In genomic region chr6:31737315-31738047, GRCh38 we compare ENCODE assay signal across 9 cellular contexts. TPM values are rescaled to one million over a fixed set of nuclear protein-coding genes. Genes with fewer than 3 reads are reported as not detected.
DNase-seq lines count a peak whose midpoint lies in the region; ATAC-seq and TF ChIP-seq lines count a peak whose summit lies in the region.
"Had no signal": no experiment of that assay in that cellular context is flagged by ENCODE, and none has a peak within 500 bp of the region (broad histone marks: within the 10 kb centered on the region; RNA-seq: fewer than 3 reads in every experiment).

No MANE protein-coding gene starts in this region.

- no peak for ATAC-seq in WTC11
- ATAC-seq in GM21423 (IDR thresholded peaks at IDR 0.05; ENCODE audit: unreplicated experiment), result no peak
- no peak for ATAC-seq in HG03442 (IDR thresholded peaks at IDR 0.05; ENCODE audit: unreplicated experiment)
- no peak for ATAC-seq in GM19467 (IDR thresholded peaks at IDR 0.05; ENCODE audit: unreplicated experiment)

- no TSS peak for BruUV-seq in Caco-2 (replicated peaks; lab: Mats Ljungman, UMichigan)

- H3F3A ChIP-seq in Loucy (ENCODE audit: low read depth), result peaks cover 12% of the 10 kb centered on the region

- H3K4me3 Mint-ChIP-seq in Caco-2 (ENCODE audit: unreplicated experiment) (peak overlapping the region; percentile 95), WTC11 (peak overlapping the region; percentile 93)

- H3K4me3 ChIP-seq in Caco-2 (ENCODE audit: low read depth, low read length) (peak overlapping the region; percentile 30), Loucy (ENCODE audit: low read length, poor library complexity, severe bottlenecking) (peak overlapping the region; percentile 100), iPS-18a (ENCODE audit: low read length) (peak overlapping the region; percentile 69), suprapubic skin (no peak overlapping the region)

- H3K27me3 ChIP-seq in Caco-2 (replicated peaks; ENCODE audit: control insufficient read depth, insufficient read depth, low read length) (no peaks in the 10 kb centered on the region), Loucy (ENCODE audit: insufficient read depth, low read length, poor library complexity, severe bottlenecking) (peaks cover 9% of the 10 kb centered on the region), iPS-18a (ENCODE audit: control insufficient read depth, insufficient read depth, low read length) (no peaks in the 10 kb centered on the region), suprapubic skin (no peaks in the 10 kb centered on the region)

- H3K9me3 Mint-ChIP-seq in Caco-2 (ENCODE audit: unreplicated experiment), result no peaks in the 10 kb centered on the region
- H3K9me3 Mint-ChIP-seq in WTC11, result no peaks in the 10 kb centered on the region

- H3K79me2 ChIP-seq in Loucy (ENCODE audit: insufficient read depth, low read length), result peaks cover 73% of the 10 kb centered on the region

- TF ChIP-seq EP300 in suprapubic skin (IDR thresholded peaks at IDR 0.05), result no peak

- H4K20me1 ChIP-seq in Loucy (ENCODE audit: insufficient read depth, low read length, poor library complexity, severe bottlenecking), result peaks cover 23% of the 10 kb centered on the region

- no peak overlapping the region for H2AFZ ChIP-seq in Loucy (ENCODE audit: low read length)

- H3K36me3 ChIP-seq in Caco-2 (ENCODE audit: control insufficient read depth, insufficient read depth, low read length), result 0 out of 2 replicates have a peak, but pooled peaks cover 2% of the 10 kb centered on the region
- peaks cover 16% of the 10 kb centered on the region for H3K36me3 ChIP-seq in Loucy (ENCODE audit: insufficient read depth, low read length)
- peaks cover 18% of the 10 kb centered on the region for H3K36me3 ChIP-seq in iPS-18a (ENCODE audit: control insufficient read depth, low read depth, low read length)
- H3K36me3 ChIP-seq in suprapubic skin, result peaks cover 22% of the 10 kb centered on the region

- H3K4me2 ChIP-seq in Loucy (ENCODE audit: low read depth, low read length, poor library complexity, severe bottlenecking), result peak overlapping the region; percentile 99

- POLR2A ChIA-PET in Caco-2 (lab: Charles Lee), result interaction anchor here (0.6 to 3.3 kb wide), 15 partner anchors 8 to 208 kb away, joined by 3 to 59 read pairs (median 5); partner anchors contain the start of genes APOM, BAG6, C6orf47 and CFB
- POLR2A ChIA-PET in WTC11 (lab: Charles Lee), result interaction anchor here (0.7 to 4.5 kb wide), 4 partner anchors 9 to 90 kb away, joined by 3 to 32 read pairs (median 4); partner anchors contain the start of genes DDAH2 and HSPA1B

- peaks cover 33% of the 10 kb centered on the region for H3K4me1 ChIP-seq in Caco-2
- H3K4me1 ChIP-seq in Loucy (ENCODE audit: insufficient read depth, low read length, poor library complexity, severe bottlenecking), result peaks cover 57% of the 10 kb centered on the region
- H3K4me1 ChIP-seq in iPS-18a (ENCODE audit: control insufficient read depth, low read depth, low read length), result peaks cover 34% of the 10 kb centered on the region
- H3K4me1 ChIP-seq in suprapubic skin, result peaks cover 69% of the 10 kb centered on the region

- H3K9me2 ChIP-seq in Loucy (replicated peaks; ENCODE audit: low read depth, low read length), result no peaks in the 10 kb centered on the region

- H3K27me3 Mint-ChIP-seq in Caco-2 (ENCODE audit: insufficient read depth, unreplicated experiment) (no peaks in the 10 kb centered on the region), WTC11 (ENCODE audit: low read depth) (no peaks in the 10 kb centered on the region; the same call in 1 of the 2 replicates)

- no peak for TF ChIP-seq CTCF in Caco-2 (IDR thresholded peaks at IDR 0.05; ENCODE audit: insufficient read depth in 1 of 2, low read depth in 1 of 2, low read length in 1 of 2, severe bottlenecking in 1 of 2, unreplicated experiment in 1 of 2)
- TF ChIP-seq CTCF in Loucy (conservative IDR thresholded peaks at IDR 0.05; ENCODE audit: low read length), result no peak
- TF ChIP-seq CTCF in WTC11 (IDR thresholded peaks at IDR 0.05), result no peak
- no peak for TF ChIP-seq CTCF in suprapubic skin (IDR thresholded peaks at IDR 0.05)

- H3K9ac ChIP-seq in Loucy (ENCODE audit: low read depth, low read length, poor library complexity, severe bottlenecking) (peak overlapping the region; percentile 100), iPS-18a (ENCODE audit: low read length) (peak overlapping the region; percentile 37)

- peak overlapping the region; percentile 98 for H3K27ac Mint-ChIP-seq in Caco-2 (ENCODE audit: unreplicated experiment)
- peak overlapping the region; percentile 61 for H3K27ac Mint-ChIP-seq in WTC11

- H3K27ac ChIP-seq in iPS-18a (ENCODE audit: low read length), result peak overlapping the region; percentile 44
- peak overlapping the region; percentile 89 for H3K27ac ChIP-seq in suprapubic skin

- no peak for TF ChIP-seq POLR2A in suprapubic skin (IDR thresholded peaks at IDR 0.05)

- peaks cover 31% of the 10 kb centered on the region for H3K4me1 Mint-ChIP-seq in Caco-2 (ENCODE audit: low read depth, unreplicated experiment)
- H3K4me1 Mint-ChIP-seq in WTC11, result peaks cover 41% of the 10 kb centered on the region

- H3K9me3 ChIP-seq in Caco-2, result no peaks in the 10 kb centered on the region
- H3K9me3 ChIP-seq in Loucy (ENCODE audit: insufficient read depth, low read depth, low read length), result no peaks in the 10 kb centered on the region
- H3K9me3 ChIP-seq in iPS-18a (ENCODE audit: control insufficient read depth, low read depth, low read length), result no peaks in the 10 kb centered on the region
- no peaks in the 10 kb centered on the region for H3K9me3 ChIP-seq in suprapubic skin

- CTCF ChIA-PET in Caco-2 (lab: Charles Lee) (interaction anchor here (0.6 to 3.8 kb wide), 7 partner anchors 8 to 69 kb away, joined by 3 to 32 read pairs (median 5); partner anchors contain the start of genes ABHD16A, DDAH2, LSM2 and LY6G5C), WTC11 (lab: Charles Lee) (interaction anchor here (0.7 to 7.1 kb wide), 19 partner anchors 8 to 215 kb away, joined by 3 to 62 read pairs (median 4); partner anchors contain the start of genes BAG6, C6orf47, DDAH2 and HSPA1A)

- H3K36me3 Mint-ChIP-seq in Caco-2 (ENCODE audit: insufficient read depth, unreplicated experiment) (peaks cover 77% of the 10 kb centered on the region), WTC11 (peaks cover 21% of the 10 kb centered on the region)

- 60% methylated on average over 7 of the region's 7 CpGs for WGBS in suprapubic skin

- peak; percentile 85 to 93 for DNase-seq in Caco-2
- no peak for DNase-seq in WTC11 (ENCODE audit: low spot score)
- DNase-seq in suprapubic skin (ENCODE audit: low spot score in 2 of 2), result no peak

- intact Hi-C loops in Caco-2 (cut with micrococcal nuclease; ENCODE audit: unreplicated experiment), result loop anchor here (1.0 to 5.0 kb wide), 6 partner anchors 7 to 190 kb away; partner anchors contain the start of genes ABHD16A, ATP6V1G2, CSNK2B and HSPA1B

TF ChIP-seq in WTC11, 78 proteins besides CTCF, POLR2A, EP300 and RAD21 (continues in another document):
- TF ChIP-seq IRF2 (CRISPR knock-in tag; IDR thresholded peaks at IDR 0.05; ENCODE audit: borderline replicate concordance, low read depth) (no peak), ZNF219 (CRISPR knock-in tag; IDR thresholded peaks at IDR 0.05; ENCODE audit: borderline replicate concordance) (no peak), ATF2 (CRISPR knock-in tag; IDR thresholded peaks at IDR 0.05; ENCODE audit: borderline replicate concordance, low read depth) (no peak)
- TF ChIP-seq, protein P1, sequence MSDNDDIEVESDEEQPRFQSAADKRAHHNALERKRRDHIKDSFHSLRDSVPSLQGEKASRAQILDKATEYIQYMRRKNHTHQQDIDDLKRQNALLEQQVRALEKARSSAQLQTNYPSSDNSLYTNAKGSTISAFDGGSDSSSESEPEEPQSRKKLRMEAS (CRISPR knock-in tag; IDR thresholded peaks at IDR 0.05), result no peak
- TF ChIP-seq, protein P2, sequence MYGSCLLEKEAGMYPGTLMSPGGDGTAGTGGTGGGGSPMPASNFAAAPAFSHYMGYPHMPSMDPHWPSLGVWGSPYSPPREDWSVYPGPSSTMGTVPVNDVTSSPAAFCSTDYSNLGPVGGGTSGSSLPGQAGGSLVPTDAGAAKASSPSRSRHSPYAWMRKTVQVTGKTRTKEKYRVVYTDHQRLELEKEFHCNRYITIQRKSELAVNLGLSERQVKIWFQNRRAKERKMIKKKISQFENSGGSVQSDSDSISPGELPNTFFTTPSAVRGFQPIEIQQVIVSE (CRISPR knock-in tag; IDR thresholded peaks at IDR 0.05; ENCODE audit: borderline replicate concordance), result no peak
- TF ChIP-seq, protein P3, sequence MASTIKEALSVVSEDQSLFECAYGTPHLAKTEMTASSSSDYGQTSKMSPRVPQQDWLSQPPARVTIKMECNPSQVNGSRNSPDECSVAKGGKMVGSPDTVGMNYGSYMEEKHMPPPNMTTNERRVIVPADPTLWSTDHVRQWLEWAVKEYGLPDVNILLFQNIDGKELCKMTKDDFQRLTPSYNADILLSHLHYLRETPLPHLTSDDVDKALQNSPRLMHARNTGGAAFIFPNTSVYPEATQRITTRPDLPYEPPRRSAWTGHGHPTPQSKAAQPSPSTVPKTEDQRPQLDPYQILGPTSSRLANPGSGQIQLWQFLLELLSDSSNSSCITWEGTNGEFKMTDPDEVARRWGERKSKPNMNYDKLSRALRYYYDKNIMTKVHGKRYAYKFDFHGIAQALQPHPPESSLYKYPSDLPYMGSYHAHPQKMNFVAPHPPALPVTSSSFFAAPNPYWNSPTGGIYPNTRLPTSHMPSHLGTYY (CRISPR knock-in tag; IDR thresholded peaks at IDR 0.05), result no peak

RNA-seq across cellular contexts. Expression of gene CLIC1, which starts 1.2 kb away (rescaled TPM):
- total RNA-seq in Caco-2 (2022) (374 and 420 TPM in 2 replicates), WTC11 (2021) (229 to 244 TPM (median 230 TPM) in 3 replicates), suprapubic skin (100 to 1,000 TPM; 239 to 420 (median 333) TPM)

RNA-seq across cellular contexts. Expression of gene MSH5, which starts 2.3 kb away (rescaled TPM):
- 49.6 and 51.0 TPM in 2 replicates for total RNA-seq in Caco-2 (2022)
- total RNA-seq in WTC11 (2021), result 43.1 to 62.3 TPM (median 56.1 TPM) in 3 replicates
- 10 to 100 TPM; 12.6 to 60.1 (median 17.2) TPM for total RNA-seq in suprapubic skin

RNA-seq across cellular contexts. Expression of gene DDAH2, which starts 8.4 kb away (rescaled TPM):
- total RNA-seq in Caco-2 (2022) (82.4 and 91.6 TPM in 2 replicates), WTC11 (2021) (62.2 to 67.3 TPM (median 65.8 TPM) in 3 replicates), suprapubic skin (10 to 100 TPM; 66.8 to 84.2 (median 68.3) TPM)

RNA-seq across cellular contexts. Expression of gene MPIG6B, which starts 14.3 kb away (rescaled TPM):
- total RNA-seq in Caco-2 (2022) (not detected in 2 replicates), WTC11 (2021) (0.09 to 0.11 TPM (median 0.11 TPM) in 3 replicates), suprapubic skin (1 to 10 TPM; 1.6 to 4.6 (median 4.5) TPM)
- total RNA-seq: LHCN-M2 had no signal

RNA-seq across cellular contexts. Expression of gene LY6G6C, which starts 15.9 kb away (rescaled TPM):
- total RNA-seq in Caco-2 (2022) (0.88 and 1.3 TPM in 2 replicates), WTC11 (2021) (0.21 to 0.35 TPM in 2 of 3 replicates, not detected in the other), suprapubic skin (100 to 1,000 TPM in 3 of 4 donors, 10 to 100 TPM in 1; 80.0 to 376 (median 338) TPM)
- total RNA-seq: LHCN-M2 had no signal

Comparison
In these comparisons a context has a peak if more than half of its experiments do, and no peak if none do; other contexts are left out.
1. DNase-seq: peak in Caco-2 (2 of 2); none in WTC11 (single experiment) and suprapubic skin (0 of 2).